In the genomic region with DNA sequence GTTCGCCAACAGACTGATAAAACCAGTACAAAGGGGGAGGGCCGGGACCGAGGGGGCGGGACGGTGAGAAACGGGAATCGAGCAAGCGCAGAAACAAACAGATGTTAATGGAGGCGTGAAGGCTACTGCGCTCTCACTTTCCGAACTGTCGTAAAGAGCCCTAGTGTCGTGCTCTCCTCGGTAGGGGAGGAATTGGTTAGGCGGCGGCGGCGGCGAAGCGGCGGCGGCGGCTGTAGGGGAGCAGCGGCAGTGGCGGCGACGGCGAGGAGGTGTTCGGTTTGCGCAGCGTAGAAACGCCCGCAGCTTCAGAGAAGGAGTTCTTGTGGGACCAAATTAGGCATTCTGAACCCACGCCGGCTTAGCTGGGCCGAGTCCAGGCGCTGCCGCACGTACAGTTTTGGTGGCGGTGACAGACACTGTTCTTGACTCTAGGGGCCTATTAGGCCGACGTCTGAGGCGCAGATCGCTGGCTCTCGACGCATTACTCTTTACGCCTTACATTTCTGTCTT, we compare ENCODE assay signal across 8 cellular contexts. TPM values are rescaled to one million over a fixed set of nuclear protein-coding genes. Genes with fewer than 3 reads are reported as not detected.
DNase-seq lines count a peak whose midpoint lies in the region; ATAC-seq and TF ChIP-seq lines count a peak whose summit lies in the region.

A gene (plus strand): TSS at position 163 of the 510 bp plus-strand sequence. CDS start 43,160 bp downstream, outside the sequence.

- no peaks in the 10 kb centered on the region for H3K27me3 Mint-ChIP-seq in activated CD4-positive, alpha-beta T cell treated with anti-CD3 and anti-CD28 coated beads for 36 hours

- H3K4me3 Mint-ChIP-seq in activated CD4-positive, alpha-beta T cell treated with anti-CD3 and anti-CD28 coated beads for 36 hours = peak within 1 kb of the TSS; percentile 96

- peak; percentile 84 for ATAC-seq in HG03432 (IDR thresholded peaks at IDR 0.05; ENCODE audit: unreplicated experiment)
- ATAC-seq in activated CD4-positive, alpha-beta T cell treated with anti-CD3 and anti-CD28 coated beads for 36 hours = peak; percentile 91

- H3K27ac Mint-ChIP-seq in activated CD4-positive, alpha-beta T cell treated with anti-CD3 and anti-CD28 coated beads for 36 hours = peak within 1 kb of the TSS; percentile 92

- no peaks in the 10 kb centered on the region for H3K9me3 Mint-ChIP-seq in activated CD4-positive, alpha-beta T cell treated with anti-CD3 and anti-CD28 coated beads for 36 hours (ENCODE audit: low read depth)

- CTCF ChIA-PET in activated CD4-positive, alpha-beta T cell treated with anti-CD3 and anti-CD28 coated beads for 36 hours (lab: Charles Lee) = interaction anchor here (1.9 kb wide), 1 partner anchor 8 kb away, joined by 7 read pairs; no protein-coding TSS in a partner anchor

- peaks cover 28% of the 10 kb centered on the region for H3K36me3 Mint-ChIP-seq in activated CD4-positive, alpha-beta T cell treated with anti-CD3 and anti-CD28 coated beads for 36 hours (ENCODE audit: low read depth)

- TF ChIP-seq POLR2A in GM19099 (IDR thresholded peaks at IDR 0.05; ENCODE audit: extremely low read depth, insufficient read length, low read depth) = peak; percentile 78

- peak; percentile 96 for DNase-seq in AG20443 (ENCODE audit: low spot score)
- DNase-seq in NCI-H524 (lab: John Stamatoyannopoulos, UW) = peak; percentile 94 to 97
- DNase-seq in activated CD4-positive, alpha-beta T cell treated with anti-CD3 and anti-CD28 coated beads for 36 hours = peak; percentile 93
- peak; percentile 92 for DNase-seq in kidney glomerular epithelial cell (lab: John Stamatoyannopoulos, UW)
- DNase-seq in stimulated activated CD4-positive, alpha-beta T cell treated with anti-CD3 and anti-CD28 coated beads, Interleukin-1b, Interleukin-23, amount 100 ng/mL, for 1 hour (ENCODE audit: low read depth in 2 of 2) = peak; percentile 67 to 73

- POLR2A ChIA-PET in activated CD4-positive, alpha-beta T cell treated with anti-CD3 and anti-CD28 coated beads for 36 hours (lab: Charles Lee) = interaction anchor here (0.6 kb wide), 1 partner anchor 84 kb away, joined by 4 read pairs; no protein-coding TSS in a partner anchor

- peaks cover 37% of the 10 kb centered on the region for H3K4me1 Mint-ChIP-seq in activated CD4-positive, alpha-beta T cell treated with anti-CD3 and anti-CD28 coated beads for 36 hours

- H3K27ac ChIP-seq in cingulate gyrus (ENCODE audit: low read depth, low read length) = peak within 1 kb of the TSS; percentile 86

- intact Hi-C loops in activated CD4-positive, alpha-beta T cell treated with anti-CD3 and anti-CD28 coated beads for 36 hours (cut with DNase I, micrococcal nuclease) = loop anchor here (1.0 to 5.0 kb wide), 8 partner anchors 8 to 1280 kb away; a partner anchor contains a TSS

RNA-seq across cellular contexts. Expression of the gene that starts here (rescaled TPM):
- 10 to 100 TPM; 27.0 to 36.0 TPM for total RNA-seq in activated CD4-positive, alpha-beta T cell treated with anti-CD3 and anti-CD28 coated beads for 36 hours

Comparison
In these comparisons a context has a peak if more than half of its experiments do, and no peak if none do; other contexts are left out.
1. Peak in every context shown above with its lines: DNase-seq, ATAC-seq and H3K27ac ChIP-seq.